In the genomic region with DNA sequence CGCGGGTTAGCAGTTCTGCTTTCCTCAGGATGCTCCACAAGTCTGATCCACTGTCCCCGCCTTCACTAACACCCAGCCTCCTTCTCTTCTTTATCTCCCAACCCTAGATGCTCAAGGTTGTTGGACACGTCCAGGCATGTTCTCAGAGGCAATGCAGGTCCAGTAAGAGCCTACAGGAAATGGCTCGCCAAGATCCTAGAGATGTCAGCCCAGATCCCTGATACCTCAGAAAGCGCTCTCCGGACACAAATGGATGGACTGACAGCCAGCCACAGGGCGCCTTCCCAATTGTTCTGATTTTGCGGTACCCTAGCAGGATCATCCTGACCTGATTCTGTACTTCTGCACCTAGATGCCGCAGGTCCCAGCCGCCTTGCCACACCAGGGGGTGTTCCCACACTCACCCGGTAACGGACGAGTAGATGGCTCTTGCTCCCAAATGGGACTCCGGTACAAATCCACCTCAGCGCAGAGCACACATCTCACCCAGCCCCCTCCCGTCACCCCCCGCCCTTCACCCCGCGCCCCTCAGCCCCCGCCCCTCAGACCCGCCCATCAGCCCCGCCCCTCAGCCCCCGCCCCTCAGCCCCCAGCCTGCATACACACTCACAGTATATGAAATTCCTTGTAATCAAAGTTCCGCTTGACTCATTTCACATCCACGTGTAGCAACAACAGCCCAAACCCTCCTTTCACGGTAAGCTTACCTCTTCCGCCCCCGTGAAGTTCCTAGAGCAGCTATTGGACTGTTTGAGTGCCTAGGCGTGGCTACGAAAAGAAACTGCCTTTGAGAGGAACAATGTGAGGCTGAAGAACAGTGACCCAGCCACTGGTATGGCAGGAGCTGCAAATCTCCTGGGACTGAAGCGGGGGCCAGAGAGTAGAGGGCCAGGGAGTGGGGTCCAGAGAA, we compare ENCODE assay signal across 8 cellular contexts.
DNase-seq lines count a peak whose midpoint lies in the region; ATAC-seq lines count a peak whose summit lies in the region.

A gene with protein sequence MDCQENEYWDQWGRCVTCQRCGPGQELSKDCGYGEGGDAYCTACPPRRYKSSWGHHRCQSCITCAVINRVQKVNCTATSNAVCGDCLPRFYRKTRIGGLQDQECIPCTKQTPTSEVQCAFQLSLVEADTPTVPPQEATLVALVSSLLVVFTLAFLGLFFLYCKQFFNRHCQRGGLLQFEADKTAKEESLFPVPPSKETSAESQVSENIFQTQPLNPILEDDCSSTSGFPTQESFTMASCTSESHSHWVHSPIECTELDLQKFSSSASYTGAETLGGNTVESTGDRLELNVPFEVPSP (minus strand): TSS at position 488 of the 910 bp plus-strand sequence. CDS start 23,058 bp downstream, outside the sequence.

- no peak within 1 kb of the TSS for H3K27ac Mint-ChIP-seq in dendritic cell treated with granulocyte-macrophage colony-stimulating factor and Interleukin-4, amounts not matched to agents 40 ng/mL and 50 ng/mL, for 4 days

- H3K4me3 Mint-ChIP-seq in dendritic cell treated with granulocyte-macrophage colony-stimulating factor and Interleukin-4, amounts not matched to agents 40 ng/mL and 50 ng/mL, for 4 days = peak within 1 kb of the TSS; percentile 50

- peaks cover 11% of the 10 kb centered on the region for H3K4me1 Mint-ChIP-seq in dendritic cell treated with granulocyte-macrophage colony-stimulating factor and Interleukin-4, amounts not matched to agents 40 ng/mL and 50 ng/mL, for 4 days (ENCODE audit: low read depth)

- peak; percentile 89 for DNase-seq in ACHN
- peak; percentile 59 for DNase-seq in SW480 (ENCODE audit: low spot score)
- DNase-seq in medulla oblongata (ENCODE audit: extremely low spot score) = peak; percentile 67
- DNase-seq in stimulated activated naive CD4-positive, alpha-beta T cell treated with Interleukin-2 at 50 U/mL for 16 hours (lab: John Stamatoyannopoulos, UW) = peak; percentile 26
- no peak for DNase-seq in foreskin melanocyte

- no peaks in the 10 kb centered on the region for H3K9me3 Mint-ChIP-seq in dendritic cell treated with granulocyte-macrophage colony-stimulating factor and Interleukin-4, amounts not matched to agents 40 ng/mL and 50 ng/mL, for 4 days

- in situ Hi-C loops in ACHN (cut with HindIII; ENCODE audit: low pct_ligation_motif_present, low pct_unique_long_range_greater_than_20kb, low sequenced_read_pairs) = no loop called here

- H3K36me3 Mint-ChIP-seq in dendritic cell treated with granulocyte-macrophage colony-stimulating factor and Interleukin-4, amounts not matched to agents 40 ng/mL and 50 ng/mL, for 4 days (ENCODE audit: low read depth) = no peaks in the 10 kb centered on the region

- intact Hi-C loops in dendritic cell treated with granulocyte-macrophage colony-stimulating factor and Interleukin-4, amounts not matched to agents 40 ng/mL and 50 ng/mL, for 4 days (cut with micrococcal nuclease) = no loop called here

- H3K27me3 Mint-ChIP-seq in dendritic cell treated with granulocyte-macrophage colony-stimulating factor and Interleukin-4, amounts not matched to agents 40 ng/mL and 50 ng/mL, for 4 days = no peaks in the 10 kb centered on the region

- ATAC-seq in GM18858 (IDR thresholded peaks at IDR 0.05; ENCODE audit: unreplicated experiment) (peak; percentile 92), HG02970 (IDR thresholded peaks at IDR 0.05; ENCODE audit: low FRiP score, unreplicated experiment) (peak; percentile 82)
